1 cellular context compared by ENCODE assay signal in genomic region chr2:179909845-179910734, GRCh38.
TF ChIP-seq lines count a peak whose summit lies in the region.

No MANE protein-coding gene starts in this region.

TF ChIP-seq in HEK293, 187 proteins besides CTCF, POLR2A, EP300 and RAD21 (continued from another document):
- TF ChIP-seq ZBTB26 (tag by site-specific recombination; optimal IDR thresholded peaks at IDR 0.05) = no peak
- TF ChIP-seq ZNF621 (tag by site-specific recombination; IDR thresholded peaks at IDR 0.05) = no peak
- TF ChIP-seq ZNF211 (tag by site-specific recombination; IDR thresholded peaks at IDR 0.05; ENCODE audit: low read depth) = no peak
- no peak for TF ChIP-seq ZNF561 (tag by site-specific recombination; IDR thresholded peaks at IDR 0.05; ENCODE audit: borderline replicate concordance)
